Comparison of ENCODE assay signal across 17 cellular contexts in genomic region chr17:21177854-21178600, GRCh38. TPM values are rescaled to one million over a fixed set of nuclear protein-coding genes. Genes with fewer than 3 reads are reported as not detected.
DNase-seq lines count a peak whose midpoint lies in the region; ATAC-seq and TF ChIP-seq lines count a peak whose summit lies in the region.
"Had no signal": no experiment of that assay in that cellular context is flagged by ENCODE, and none has a peak within 500 bp of the region (broad histone marks: within the 10 kb centered on the region; RNA-seq: fewer than 3 reads in every experiment).

No MANE protein-coding gene starts in this region.

- no peaks in the 10 kb centered on the region for H3K4me1 Mint-ChIP-seq in WTC11

- POLR2A ChIA-PET in WTC11 (lab: Charles Lee), result no interaction called here

- CTCF ChIA-PET in WTC11 (lab: Charles Lee), result interaction anchor here (0.7 to 1.3 kb wide), 4 partner anchors 15 to 62 kb away, joined by 3 to 4 read pairs (median 3); no protein-coding TSS in a partner anchor

- no peaks in the 10 kb centered on the region; the same call in 1 of the 2 replicates for H3K27me3 Mint-ChIP-seq in WTC11 (ENCODE audit: low read depth)
- H3K27me3 Mint-ChIP-seq: CD4-positive, alpha-beta T cell had no signal

- no peaks in the 10 kb centered on the region for H3K9me3 Mint-ChIP-seq in WTC11
- H3K9me3 Mint-ChIP-seq: CD4-positive, alpha-beta T cell had no signal

- peak overlapping the region; percentile 65; the same call in 1 of the 2 replicates for H3K27ac Mint-ChIP-seq in WTC11
- H3K27ac Mint-ChIP-seq: CD4-positive, alpha-beta T cell had no signal

- ATAC-seq in WTC11 (no peak), GM21447 (IDR thresholded peaks at IDR 0.05; ENCODE audit: unreplicated experiment) (no peak)
- ATAC-seq: Right ventricle myocardium inferior had no signal

- DNase-seq in activated effector memory CD4-positive, alpha-beta T cell treated with anti-CD3 and anti-CD28 coated beads, Interleukin-2, amount 50 U/mL, for 16 hours, result peak; percentile 31
- no peak for DNase-seq in activated effector memory CD4-positive, alpha-beta T cell treated with Interleukin-2 at 50 U/mL for 16 hours
- DNase-seq in WTC11 (ENCODE audit: low spot score), result no peak
- DNase-seq in mesenteric fat pad (ENCODE audit: low spot score), result peak; percentile 47
- DNase-seq in cerebellar nuclear complex (lab: John Stamatoyannopoulos, UW), result no peak
- DNase-seq in activated gamma-delta T cell treated with Interleukin-2 at 50 U/mL for 16 hours, result no peak
- no peak for DNase-seq in activated CD4-positive, alpha-beta T cell treated with anti-CD3 and anti-CD28 coated beads for 48 hours
- DNase-seq: DMS79, GOT3, KG1, NCI-H1092 treated with DMSO at 0.1 percent for 48 hours, NCI-H1694 treated with DMSO at 0.1 percent for 48 hours, NCI-H446 treated with DMSO at 0.1 percent for 48 hours, NCI-H748 treated with DMSO at 0.1 percent for 48 hours had no signal

- H3K4me3 Mint-ChIP-seq in WTC11, result no peak overlapping the region
- H3K4me3 Mint-ChIP-seq: CD4-positive, alpha-beta T cell had no signal

- TF ChIP-seq CTCF in WTC11 (IDR thresholded peaks at IDR 0.05), result no peak

- H3K36me3 Mint-ChIP-seq in WTC11, result peaks cover 10% of the 10 kb centered on the region

TF ChIP-seq in WTC11, 78 proteins besides CTCF, POLR2A, EP300 and RAD21:
- TF ChIP-seq ATF6 (CRISPR knock-in tag; IDR thresholded peaks at IDR 0.05), result no peak
- no peak for TF ChIP-seq NFE2L1 (CRISPR knock-in tag; IDR thresholded peaks at IDR 0.05)
- no peak for TF ChIP-seq GABPB1 (CRISPR knock-in tag; IDR thresholded peaks at IDR 0.05)
- TF ChIP-seq E2F4 (CRISPR knock-in tag; IDR thresholded peaks at IDR 0.05; ENCODE audit: borderline replicate concordance, low read depth), result no peak
- no peak for TF ChIP-seq ATF3 (CRISPR knock-in tag; conservative IDR thresholded peaks at IDR 0.05)

RNA-seq across cellular contexts. Expression of gene TMEM11, which starts 35.9 kb away (rescaled TPM):
- total RNA-seq in WTC11 (2021) (32.9 to 37.0 TPM (median 33.9 TPM) in 3 replicates), mesenteric fat pad (37.9 TPM)

RNA-seq across cellular contexts. Expression of gene DHRS7B, which starts 51.3 kb away (rescaled TPM):
- 13.5 to 16.6 TPM (median 15.6 TPM) in 3 replicates for total RNA-seq in WTC11 (2021)
- total RNA-seq in mesenteric fat pad, result 34.4 TPM

Comparison
In these comparisons a context has a peak if more than half of its experiments do, and no peak if none do; other contexts are left out.
1. DNase-seq: peak in activated effector memory CD4-positive, alpha-beta T cell treated with anti-CD3 and anti-CD28 coated beads, Interleukin-2, amount 50 U/mL, for 16 hours (single experiment) and mesenteric fat pad (single experiment); none in activated effector memory CD4-positive, alpha-beta T cell treated with Interleukin-2 at 50 U/mL for 16 hours (single experiment), WTC11 (single experiment), cerebellar nuclear complex (0 of 2), activated gamma-delta T cell treated with Interleukin-2 at 50 U/mL for 16 hours (single experiment) and activated CD4-positive, alpha-beta T cell treated with anti-CD3 and anti-CD28 coated beads for 48 hours (single experiment).